Comparison of ENCODE assay signal across 7 cellular contexts in the genomic region with DNA sequence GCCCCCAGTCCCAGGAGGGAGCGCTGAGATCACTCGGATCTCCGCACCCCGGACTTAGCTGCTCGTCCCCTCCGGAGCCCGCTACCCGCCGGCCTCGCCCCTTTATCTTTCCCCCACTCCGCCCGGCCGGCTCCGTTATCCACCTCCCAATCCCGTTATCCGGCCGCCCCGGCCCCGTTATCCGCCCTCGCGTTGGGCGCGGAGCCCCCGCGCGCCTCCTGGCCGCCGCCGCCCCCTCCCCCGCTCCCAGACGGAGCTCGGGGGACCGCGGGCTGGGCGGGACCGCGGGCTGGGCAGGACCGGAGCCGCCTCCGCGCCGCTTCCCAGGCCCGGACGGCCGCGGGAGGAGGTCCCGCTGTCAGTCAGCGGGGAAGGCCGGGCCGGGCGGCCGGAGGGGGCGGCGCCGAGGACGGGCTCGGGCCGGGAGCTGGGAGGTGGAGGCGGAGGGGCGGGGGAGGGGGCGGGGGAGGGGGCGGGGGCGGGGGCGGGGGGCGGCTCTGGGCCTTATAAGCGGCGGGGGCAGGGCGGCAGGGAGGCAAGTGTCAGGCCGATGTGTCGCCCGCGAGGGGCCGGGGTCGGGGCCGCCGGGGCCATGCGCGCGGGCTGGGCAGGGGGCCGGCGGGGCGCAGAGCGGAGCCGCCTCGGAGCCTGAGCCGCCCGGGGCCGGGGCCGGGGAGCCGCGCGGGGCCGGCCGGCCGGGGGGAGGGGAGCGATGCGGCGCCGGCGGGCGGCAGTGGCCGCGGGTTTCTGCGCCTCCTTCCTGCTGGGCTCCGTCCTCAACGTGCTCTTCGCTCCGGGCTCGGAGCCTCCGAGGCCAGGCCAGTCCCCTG. TPM values are rescaled to one million over a fixed set of nuclear protein-coding genes. Genes with fewer than 3 reads are reported as not detected.
DNase-seq lines count a peak whose midpoint lies in the region; ATAC-seq and TF ChIP-seq lines count a peak whose summit lies in the region.

A gene with protein sequence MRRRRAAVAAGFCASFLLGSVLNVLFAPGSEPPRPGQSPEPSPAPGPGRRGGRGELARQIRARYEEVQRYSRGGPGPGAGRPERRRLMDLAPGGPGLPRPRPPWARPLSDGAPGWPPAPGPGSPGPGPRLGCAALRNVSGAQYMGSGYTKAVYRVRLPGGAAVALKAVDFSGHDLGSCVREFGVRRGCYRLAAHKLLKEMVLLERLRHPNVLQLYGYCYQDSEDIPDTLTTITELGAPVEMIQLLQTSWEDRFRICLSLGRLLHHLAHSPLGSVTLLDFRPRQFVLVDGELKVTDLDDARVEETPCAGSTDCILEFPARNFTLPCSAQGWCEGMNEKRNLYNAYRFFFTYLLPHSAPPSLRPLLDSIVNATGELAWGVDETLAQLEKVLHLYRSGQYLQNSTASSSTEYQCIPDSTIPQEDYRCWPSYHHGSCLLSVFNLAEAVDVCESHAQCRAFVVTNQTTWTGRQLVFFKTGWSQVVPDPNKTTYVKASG (plus strand): TSS at position 534 of the 830 bp plus-strand sequence. CDS start 179 bp downstream, at position 713.

- TF ChIP-seq POLR2A in uterus (IDR thresholded peaks at IDR 0.05) = peak; percentile 47 to 96

- intact Hi-C loops in uterus (cut with DNase I; ENCODE audit: low total_unique reads) = no loop called here

- no peaks in the 10 kb centered on the region for H3K27me3 ChIP-seq in uterus

- peak; percentile 32 for DNase-seq in G401 (ENCODE audit: low spot score)
- DNase-seq in NCI-H1694 treated with DMSO at 0.1 percent for 48 hours (lab: John Stamatoyannopoulos, UW) = peak; percentile 40
- DNase-seq in activated gamma-delta T cell treated with Interleukin-2 at 50 U/mL for 16 hours = peak; percentile 20
- peak; percentile 42 for DNase-seq in foreskin melanocyte
- DNase-seq in naive thymus-derived CD8-positive, alpha-beta T cell = peak in 1 of 10 donors; percentile 23
- peak; percentile 87 to 89 for DNase-seq in uterus

- H3K36me3 Mint-ChIP-seq in naive thymus-derived CD8-positive, alpha-beta T cell = peaks cover 0 to 1% (median 0%) of the 10 kb centered on the region in 3 donors

- H3K9me3 ChIP-seq in uterus = no peaks in the 10 kb centered on the region

- peak within 1 kb of the TSS; percentile 69 to 89 (median 75) for H3K4me3 Mint-ChIP-seq in naive thymus-derived CD8-positive, alpha-beta T cell

- H3K27ac ChIP-seq in uterus = peak within 1 kb of the TSS; percentile 96 to 99

- H3K27ac Mint-ChIP-seq in naive thymus-derived CD8-positive, alpha-beta T cell = peak within 1 kb of the TSS in 1 of 10 donors; percentile 64

- H3K4me3 ChIP-seq in uterus = peak within 1 kb of the TSS; percentile 83 to 90

- peak; percentile 49 for ATAC-seq in GM21737 (IDR thresholded peaks at IDR 0.05; ENCODE audit: unreplicated experiment)
- peak; percentile 37 to 62 for ATAC-seq in naive thymus-derived CD8-positive, alpha-beta T cell

- H3K4me1 Mint-ChIP-seq in naive thymus-derived CD8-positive, alpha-beta T cell = peaks cover 5 to 13% (median 8%) of the 10 kb centered on the region in 4 donors

- in situ Hi-C loops in G401 (cut with HindIII; ENCODE audit: low sequenced_read_pairs) = no loop called here

- peaks cover 0 to 24% of the 10 kb centered on the region in 2 donors for H3K4me1 ChIP-seq in uterus

- H3K36me3 ChIP-seq in uterus = no peaks in the 10 kb centered on the region

- peaks cover 22 to 69% (median 45%) of the 10 kb centered on the region in 5 donors for H3K27me3 Mint-ChIP-seq in naive thymus-derived CD8-positive, alpha-beta T cell

- no peaks in the 10 kb centered on the region for H3K9me3 Mint-ChIP-seq in naive thymus-derived CD8-positive, alpha-beta T cell

- POLR2A ChIA-PET in naive thymus-derived CD8-positive, alpha-beta T cell (lab: Charles Lee) = no interaction called here

- TF ChIP-seq CTCF in uterus (IDR thresholded peaks at IDR 0.05) = peak in 1 of 4 experiments; percentile 15

RNA-seq across cellular contexts. Expression of the gene that starts here (rescaled TPM):
- 36.9 and 37.4 TPM in 2 replicates for total RNA-seq in G401 (2014; rRNA removed; shearing (Covaris generic))
- total RNA-seq in naive thymus-derived CD8-positive, alpha-beta T cell = not detected
- polyA plus RNA-seq in naive thymus-derived CD8-positive, alpha-beta T cell = not detected
- 100 to 1,000 TPM in 2 of 4 donors, 10 to 100 TPM in 2; 34.1 to 244 (median 109) TPM for total RNA-seq in uterus

Comparison
In these comparisons a context has a peak if more than half of its experiments do, and no peak if none do; other contexts are left out.
1. RNA of the gene that starts here (total RNA-seq): 34.1 to 244 TPM in uterus and 36.9 to 37.4 TPM in G401; not detected in naive thymus-derived CD8-positive, alpha-beta T cell; every median in the first group is over 10 times any median in the second.
2. Peak in ATAC-seq in naive thymus-derived CD8-positive, alpha-beta T cell; RNA of the gene not detected or under 1 TPM.